Comparison of ENCODE assay signal across 28 cellular contexts in genomic region chr11:67572305-67572704, GRCh38. TPM values are rescaled to one million over a fixed set of nuclear protein-coding genes. Genes with fewer than 3 reads are reported as not detected.
"Had no signal": no experiment of that assay in that cellular context is flagged by ENCODE, and none has a peak within 500 bp of the region (broad histone marks: within the 10 kb centered on the region; RNA-seq: fewer than 3 reads in every experiment).

No MANE protein-coding gene starts in this region.

- H3K27ac Mint-ChIP-seq: effector memory CD8-positive, alpha-beta T cell; mesothelial cell of epicardium; natural killer cell treated with Interleukin-12 subunit alpha and Interleukin-12 subunit beta and Interleukin-15 and Interleukin-18, amount 100 ng/mL, for 72 hours; stimulated activated naive CD8-positive, alpha-beta T cell treated with anti-CD3 and anti-CD28 coated beads, Interleukin-15, amount 100 ng/mL, for 72 hours had no signal

- H3K36me3 ChIP-seq: gastrocnemius medialis, left lung, neutrophil, pancreas, thyroid gland had no signal

- H3K9me3 Mint-ChIP-seq: effector memory CD8-positive, alpha-beta T cell; naive B cell; natural killer cell treated with Interleukin-12 subunit alpha and Interleukin-12 subunit beta and Interleukin-15 and Interleukin-18, amount 100 ng/mL, for 72 hours; neural crest cell; stimulated activated naive CD8-positive, alpha-beta T cell treated with anti-CD3 and anti-CD28 coated beads, Interleukin-15, amount 100 ng/mL, for 72 hours; type B pancreatic cell had no signal

- ATAC-seq: effector memory CD8-positive, alpha-beta T cell; natural killer cell treated with Interleukin-12 subunit alpha and Interleukin-12 subunit beta and Interleukin-15 and Interleukin-18, amount 100 ng/mL, for 72 hours; sciatic nerve; stimulated activated naive CD8-positive, alpha-beta T cell treated with anti-CD3 and anti-CD28 coated beads, Interleukin-15, amount 100 ng/mL, for 72 hours had no signal

- H3K9me3 ChIP-seq: gastrocnemius medialis, left lung, mucosa of descending colon, neutrophil, pancreas, thyroid gland had no signal

- H3K36me3 Mint-ChIP-seq: mesothelial cell of epicardium; naive B cell; natural killer cell treated with Interleukin-12 subunit alpha and Interleukin-12 subunit beta and Interleukin-15 and Interleukin-18, amount 100 ng/mL, for 72 hours; type B pancreatic cell had no signal

- H3K27me3 ChIP-seq: gastrocnemius medialis, pancreas, thyroid gland had no signal

- H3K4me3 ChIP-seq: coronary artery, gastrocnemius medialis, left lung, mucosa of descending colon, smooth muscle cell, thyroid gland had no signal

- DNase-seq: effector memory CD8-positive, alpha-beta T cell; kidney; stimulated activated CD4-positive, alpha-beta T cell treated with anti-CD3 and anti-CD28 coated beads, Interleukin-1b, Interleukin-23, amount 100 ng/mL, for 48 hours had no signal

- H3K4me2 ChIP-seq: smooth muscle cell had no signal

- H3K4me1 ChIP-seq: gastrocnemius medialis, pancreas had no signal

- H3K4me3 Mint-ChIP-seq: effector memory CD8-positive, alpha-beta T cell; mesothelial cell of epicardium; naive B cell; natural killer cell treated with Interleukin-12 subunit alpha and Interleukin-12 subunit beta and Interleukin-15 and Interleukin-18, amount 100 ng/mL, for 72 hours; neural crest cell; stimulated activated naive CD8-positive, alpha-beta T cell treated with anti-CD3 and anti-CD28 coated beads, Interleukin-15, amount 100 ng/mL, for 72 hours; type B pancreatic cell had no signal

- FAIRE-seq: pancreas had no signal

- H3K27ac ChIP-seq: coronary artery, left lung, neutrophil had no signal

RNA-seq across cellular contexts. Expression of gene CABP2, which starts 49.1 kb away (rescaled TPM):
- total RNA-seq: dermis microvascular lymphatic vessel endothelial cell; gastrocnemius medialis; glomerular endothelial cell; kidney; left lung; lower leg skin; lung microvascular endothelial cell; mesothelial cell of epicardium; mucosa of descending colon; natural killer cell treated with Interleukin-12 subunit alpha and Interleukin-12 subunit beta and Interleukin-15 and Interleukin-18, amount 100 ng/mL, for 72 hours; neural crest cell; omental fat pad; pancreas; posterior vena cava; pulmonary artery endothelial cell; sciatic nerve; smooth muscle cell; temporal lobe; thyroid gland; urinary bladder had no signal
- polyA plus RNA-seq: esophagus, pancreas, smooth muscle cell, urinary bladder had no signal
